ENCODE assay signal across 1 cellular context in genomic region chr2:72887032-72887835, GRCh38.
TF ChIP-seq lines count a peak whose summit lies in the region.

SPR (plus strand) TSS chr2:72887408; CDS start chr2:72887433, 25 bp downstream.

TF ChIP-seq in WTC11, 78 proteins besides CTCF, POLR2A, EP300 and RAD21 (continued from another document):
- TF ChIP-seq, protein P1, sequence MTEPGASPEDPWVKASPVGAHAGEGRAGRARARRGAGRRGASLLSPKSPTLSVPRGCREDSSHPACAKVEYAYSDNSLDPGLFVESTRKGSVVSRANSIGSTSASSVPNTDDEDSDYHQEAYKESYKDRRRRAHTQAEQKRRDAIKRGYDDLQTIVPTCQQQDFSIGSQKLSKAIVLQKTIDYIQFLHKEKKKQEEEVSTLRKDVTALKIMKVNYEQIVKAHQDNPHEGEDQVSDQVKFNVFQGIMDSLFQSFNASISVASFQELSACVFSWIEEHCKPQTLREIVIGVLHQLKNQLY (CRISPR knock-in tag; IDR thresholded peaks at IDR 0.05), result 0 out of 2 replicates have a peak, but pooled peaks have one; percentile 58
- TF ChIP-seq, protein P2, sequence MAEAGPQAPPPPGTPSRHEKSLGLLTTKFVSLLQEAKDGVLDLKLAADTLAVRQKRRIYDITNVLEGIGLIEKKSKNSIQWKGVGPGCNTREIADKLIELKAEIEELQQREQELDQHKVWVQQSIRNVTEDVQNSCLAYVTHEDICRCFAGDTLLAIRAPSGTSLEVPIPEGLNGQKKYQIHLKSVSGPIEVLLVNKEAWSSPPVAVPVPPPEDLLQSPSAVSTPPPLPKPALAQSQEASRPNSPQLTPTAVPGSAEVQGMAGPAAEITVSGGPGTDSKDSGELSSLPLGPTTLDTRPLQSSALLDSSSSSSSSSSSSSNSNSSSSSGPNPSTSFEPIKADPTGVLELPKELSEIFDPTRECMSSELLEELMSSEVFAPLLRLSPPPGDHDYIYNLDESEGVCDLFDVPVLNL (CRISPR knock-in tag; IDR thresholded peaks at IDR 0.05; ENCODE audit: borderline replicate concordance, low read depth), result no peak
- TF ChIP-seq, protein P3, sequence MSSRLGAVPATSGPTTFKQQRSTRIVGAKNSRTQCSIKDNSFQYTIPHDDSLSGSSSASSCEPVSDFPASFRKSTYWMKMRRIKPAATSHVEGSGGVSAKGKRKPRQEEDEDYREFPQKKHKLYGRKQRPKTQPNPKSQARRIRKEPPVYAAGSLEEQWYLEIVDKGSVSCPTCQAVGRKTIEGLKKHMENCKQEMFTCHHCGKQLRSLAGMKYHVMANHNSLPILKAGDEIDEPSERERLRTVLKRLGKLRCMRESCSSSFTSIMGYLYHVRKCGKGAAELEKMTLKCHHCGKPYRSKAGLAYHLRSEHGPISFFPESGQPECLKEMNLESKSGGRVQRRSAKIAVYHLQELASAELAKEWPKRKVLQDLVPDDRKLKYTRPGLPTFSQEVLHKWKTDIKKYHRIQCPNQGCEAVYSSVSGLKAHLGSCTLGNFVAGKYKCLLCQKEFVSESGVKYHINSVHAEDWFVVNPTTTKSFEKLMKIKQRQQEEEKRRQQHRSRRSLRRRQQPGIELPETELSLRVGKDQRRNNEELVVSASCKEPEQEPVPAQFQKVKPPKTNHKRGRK (CRISPR knock-in tag; IDR thresholded peaks at IDR 0.05; ENCODE audit: borderline replicate concordance), result no peak
- TF ChIP-seq ZNF317 (CRISPR knock-in tag; IDR thresholded peaks at IDR 0.05; ENCODE audit: borderline replicate concordance, low read depth), result no peak
- no peak for TF ChIP-seq NR1H2 (CRISPR knock-in tag; IDR thresholded peaks at IDR 0.05)
- TF ChIP-seq ZNF232 (CRISPR knock-in tag; IDR thresholded peaks at IDR 0.05), result 0 out of 2 replicates have a peak, but pooled peaks have one; percentile 10
- TF ChIP-seq JUN (CRISPR knock-in tag; IDR thresholded peaks at IDR 0.05), result no peak
- TF ChIP-seq TP53 (CRISPR knock-in tag; IDR thresholded peaks at IDR 0.05), result 0 out of 2 replicates have a peak, but pooled peaks have one; percentile 19
- TF ChIP-seq ELF4 (CRISPR knock-in tag; IDR thresholded peaks at IDR 0.05; ENCODE audit: low read depth), result no peak; the same call in 1 of the 2 replicates
- TF ChIP-seq, protein P4, sequence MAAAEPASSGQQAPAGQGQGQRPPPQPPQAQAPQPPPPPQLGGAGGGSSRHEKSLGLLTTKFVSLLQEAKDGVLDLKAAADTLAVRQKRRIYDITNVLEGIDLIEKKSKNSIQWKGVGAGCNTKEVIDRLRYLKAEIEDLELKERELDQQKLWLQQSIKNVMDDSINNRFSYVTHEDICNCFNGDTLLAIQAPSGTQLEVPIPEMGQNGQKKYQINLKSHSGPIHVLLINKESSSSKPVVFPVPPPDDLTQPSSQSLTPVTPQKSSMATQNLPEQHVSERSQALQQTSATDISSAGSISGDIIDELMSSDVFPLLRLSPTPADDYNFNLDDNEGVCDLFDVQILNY (CRISPR knock-in tag; IDR thresholded peaks at IDR 0.05), result 0 out of 2 replicates have a peak, but pooled peaks have one; percentile 29
- peak; percentile 90 for TF ChIP-seq ZNF423 (CRISPR knock-in tag; IDR thresholded peaks at IDR 0.05)
- TF ChIP-seq, protein P5, sequence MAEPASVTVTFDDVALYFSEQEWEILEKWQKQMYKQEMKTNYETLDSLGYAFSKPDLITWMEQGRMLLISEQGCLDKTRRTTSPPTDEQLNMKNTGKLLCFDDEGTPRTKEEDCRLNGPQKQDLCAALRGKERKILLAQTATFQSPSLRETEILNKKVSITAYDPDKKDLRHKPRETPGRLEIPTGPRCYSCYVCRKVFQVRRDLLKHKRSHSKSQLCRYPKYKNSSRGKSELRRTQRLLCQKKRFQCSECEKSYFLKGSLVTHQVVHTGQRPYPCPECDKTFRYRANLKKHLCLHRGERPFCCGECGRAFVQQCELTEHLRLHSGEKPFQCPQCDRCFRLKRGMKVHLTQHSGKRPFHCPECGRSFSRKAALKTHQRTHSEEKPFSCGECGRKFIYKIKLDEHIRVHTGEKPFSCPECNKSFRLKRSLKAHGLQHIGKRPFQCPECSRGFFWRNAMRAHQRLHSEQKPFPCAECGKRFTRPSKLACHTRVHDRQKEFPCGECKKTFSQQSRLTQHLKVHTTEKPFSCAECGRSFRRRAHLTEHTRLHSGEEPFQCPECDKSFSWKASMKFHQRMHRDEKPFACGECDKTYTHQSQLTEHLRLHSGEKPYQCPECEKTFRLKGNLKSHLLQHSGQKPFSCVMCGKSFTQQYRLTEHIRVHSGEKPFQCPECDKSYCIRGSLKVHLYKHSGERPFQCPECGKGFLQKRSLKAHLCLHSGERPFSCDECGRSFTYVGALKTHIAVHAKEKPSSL (CRISPR knock-in tag; conservative IDR thresholded peaks at IDR 0.05), result no peak
- peak; percentile 53; the same call in 1 of the 2 replicates for TF ChIP-seq ARID4B (CRISPR knock-in tag; IDR thresholded peaks at IDR 0.05; ENCODE audit: borderline replicate concordance)
- 0 out of 2 replicates have a peak, but pooled peaks have one; percentile 29 for TF ChIP-seq CREM (CRISPR knock-in tag; IDR thresholded peaks at IDR 0.05)
- no peak for TF ChIP-seq TEAD4 (CRISPR knock-in tag; IDR thresholded peaks at IDR 0.05)
- TF ChIP-seq TEAD1 (CRISPR knock-in tag; IDR thresholded peaks at IDR 0.05), result 0 out of 2 replicates have a peak, but pooled peaks have one; percentile 15
